ENCODE assay signal across 8 cellular contexts in the genomic region with DNA sequence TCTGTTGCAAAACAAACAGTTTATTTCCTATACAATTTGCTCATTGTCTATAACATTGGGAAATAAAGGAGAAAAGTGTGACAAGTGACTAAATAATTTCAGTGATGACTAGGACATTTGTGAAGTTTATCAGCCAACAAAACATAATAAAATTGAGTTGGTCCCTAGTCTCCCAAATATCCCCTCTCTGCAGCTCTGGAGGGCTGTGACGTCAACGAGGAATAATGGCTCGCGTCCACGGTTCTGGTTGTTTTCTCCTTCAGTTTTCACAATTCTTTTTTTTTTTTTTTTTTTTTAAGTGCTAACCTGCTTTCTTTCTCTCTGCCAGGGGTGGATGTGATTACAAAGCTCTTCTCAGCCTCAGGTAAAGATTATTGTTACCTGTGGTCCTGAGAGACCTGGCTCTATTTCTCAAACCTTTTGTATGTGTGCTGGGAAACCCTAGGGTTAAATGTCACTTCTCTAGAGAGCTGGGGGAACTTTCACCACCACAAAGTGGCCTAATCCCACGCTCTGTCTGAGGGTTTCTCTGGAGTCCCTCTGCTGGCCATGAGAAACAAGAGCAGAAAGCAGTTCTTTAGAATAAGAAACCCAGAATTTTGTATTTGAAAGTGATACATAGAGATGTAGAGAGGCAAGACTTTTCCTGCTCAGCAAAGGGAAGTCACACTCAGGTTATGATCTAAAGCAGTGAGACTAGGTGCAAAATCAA. TPM values are rescaled to one million over a fixed set of nuclear protein-coding genes. Genes with fewer than 3 reads are reported as not detected.
DNase-seq lines count a peak whose midpoint lies in the region; ATAC-seq, FAIRE-seq and TF ChIP-seq lines count a peak whose summit lies in the region.
"Had no signal": no experiment of that assay in that cellular context is flagged by ENCODE, and none has a peak within 500 bp of the region (broad histone marks: within the 10 kb centered on the region; RNA-seq: fewer than 3 reads in every experiment).

No MANE protein-coding gene starts in this region.

- H3K9me3 ChIP-seq in OCI-LY3 (ENCODE audit: insufficient read depth, low read length) (no peaks in the 10 kb centered on the region), lung (ENCODE audit: control insufficient read depth in 2 of 2, insufficient read depth in 1 of 2, low read length in 1 of 2) (no peaks in the 10 kb centered on the region)
- H3K9me3 ChIP-seq: psoas muscle had no signal

- no peak for FAIRE-seq in bronchial epithelial cell (lab: Jason Lieb, UNC)

- H2AFZ ChIP-seq in OCI-LY3 (ENCODE audit: low read depth, low read length), result no peak overlapping the region

- H3K4me1 ChIP-seq in OCI-LY3 (ENCODE audit: low read length), result peaks cover 12% of the 10 kb centered on the region
- H3K4me1 ChIP-seq in lung (ENCODE audit: control insufficient read depth in 2 of 2, insufficient read depth in 2 of 2, low read length in 2 of 2), result peaks cover 0 to under 1% of the 10 kb centered on the region in 2 donors
- H3K4me1 ChIP-seq: psoas muscle had no signal

- DNase-seq in GDM1 (lab: John Stamatoyannopoulos, UW) (peak; percentile 31), HFF-Myc (ENCODE audit: extremely low read depth, low read depth) (no peak), bronchial epithelial cell (ENCODE audit: low read depth) (peak; percentile 25), lung (ENCODE audit: low spot score) (no peak)
- no peak for DNase-seq in stimulated activated CD8-positive, alpha-beta memory T cell treated with anti-CD3 and anti-CD28 coated beads, Interleukin-4, amount 100 ng/mL, for 48 hours
- DNase-seq: psoas muscle had no signal

- H3K27me3 ChIP-seq in OCI-LY3 (ENCODE audit: low read depth, low read length), result no peaks in the 10 kb centered on the region
- no peaks in the 10 kb centered on the region for H3K27me3 ChIP-seq in bronchial epithelial cell (ENCODE audit: control insufficient read depth, insufficient read depth, low read length)
- no peaks in the 10 kb centered on the region for H3K27me3 ChIP-seq in lung (ENCODE audit: control insufficient read depth, insufficient read depth)

- WGBS in lung, 2 donors, result 47 to 65% methylated on average over 6 of the region's 6 CpGs

- ATAC-seq in lung (ENCODE audit: insufficient read depth, low FRiP score) (peak; percentile 45), GM21528 (IDR thresholded peaks at IDR 0.05; ENCODE audit: low FRiP score, unreplicated experiment) (no peak)

- no peaks in the 10 kb centered on the region for H4K20me1 ChIP-seq in OCI-LY3 (ENCODE audit: insufficient read depth, low read length)

- H3K4me3 ChIP-seq in HFF-Myc (replicated peaks; ENCODE audit: low read depth, low read length) (no peak overlapping the region), OCI-LY3 (ENCODE audit: low read length) (no peak overlapping the region), bronchial epithelial cell (ENCODE audit: low read depth, low read length) (no peak overlapping the region), lung (no peak overlapping the region)
- H3K4me3 ChIP-seq: psoas muscle had no signal

- peak; percentile 56 for TF ChIP-seq CTCF in HFF-Myc (IDR thresholded peaks at IDR 0.05; ENCODE audit: low read depth, low read length, missing control alignments)
- TF ChIP-seq CTCF in OCI-LY3 (IDR thresholded peaks at IDR 0.05; ENCODE audit: low read depth, low read length), result peak; percentile 27; the same call in 1 of the 2 replicates
- peak; percentile 49 for TF ChIP-seq CTCF in bronchial epithelial cell (IDR thresholded peaks at IDR 0.05; ENCODE audit: insufficient read depth, low read length, severe bottlenecking)
- peak; percentile 23 for TF ChIP-seq CTCF in lung (IDR thresholded peaks at IDR 0.05; ENCODE audit: control extremely low read depth, extremely low read depth)

- no peaks in the 10 kb centered on the region for H3K79me2 ChIP-seq in OCI-LY3 (ENCODE audit: low read length)

- no peak overlapping the region for H3K4me2 ChIP-seq in OCI-LY3 (ENCODE audit: low read length)

- H3K36me3 ChIP-seq in OCI-LY3 (replicated peaks; ENCODE audit: low read depth, low read length) (no peaks in the 10 kb centered on the region), bronchial epithelial cell (ENCODE audit: control insufficient read depth, insufficient read depth, low read length) (no peaks in the 10 kb centered on the region), lung (ENCODE audit: control insufficient read depth in 2 of 2, insufficient read depth in 2 of 2, low read length in 2 of 2) (no peaks in the 10 kb centered on the region)

- H3K9ac ChIP-seq in OCI-LY3 (ENCODE audit: low read length), result no peak overlapping the region

- H3K27ac ChIP-seq in OCI-LY3 (ENCODE audit: low read length) (no peak overlapping the region), lung (ENCODE audit: low read depth in 1 of 2, low read length in 1 of 2) (no peak overlapping the region)
- H3K27ac ChIP-seq: psoas muscle had no signal

RNA-seq across cellular contexts. Expression of a gene that starts 36.2 kb away (rescaled TPM):
- total RNA-seq in bronchial epithelial cell (not detected in 2 replicates), lung (under 1 TPM; 0.18 to 0.37 TPM)
- polyA plus RNA-seq in lung, result under 1 TPM; 0.06 to 0.50 TPM
- total RNA-seq: psoas muscle had no signal

Comparison
In these comparisons a context has a peak if more than half of its experiments do, and no peak if none do; other contexts are left out.
1. DNase-seq: peak in GDM1 (single experiment) and bronchial epithelial cell (single experiment); none in HFF-Myc (single experiment), lung (single experiment) and stimulated activated CD8-positive, alpha-beta memory T cell treated with anti-CD3 and anti-CD28 coated beads, Interleukin-4, amount 100 ng/mL, for 48 hours (single experiment).
2. Peak in every context shown above with its lines, with median percentiles within 50 percentile points of each other: CTCF ChIP-seq.